Comparison of ENCODE assay signal across 10 cellular contexts in the genomic region with DNA sequence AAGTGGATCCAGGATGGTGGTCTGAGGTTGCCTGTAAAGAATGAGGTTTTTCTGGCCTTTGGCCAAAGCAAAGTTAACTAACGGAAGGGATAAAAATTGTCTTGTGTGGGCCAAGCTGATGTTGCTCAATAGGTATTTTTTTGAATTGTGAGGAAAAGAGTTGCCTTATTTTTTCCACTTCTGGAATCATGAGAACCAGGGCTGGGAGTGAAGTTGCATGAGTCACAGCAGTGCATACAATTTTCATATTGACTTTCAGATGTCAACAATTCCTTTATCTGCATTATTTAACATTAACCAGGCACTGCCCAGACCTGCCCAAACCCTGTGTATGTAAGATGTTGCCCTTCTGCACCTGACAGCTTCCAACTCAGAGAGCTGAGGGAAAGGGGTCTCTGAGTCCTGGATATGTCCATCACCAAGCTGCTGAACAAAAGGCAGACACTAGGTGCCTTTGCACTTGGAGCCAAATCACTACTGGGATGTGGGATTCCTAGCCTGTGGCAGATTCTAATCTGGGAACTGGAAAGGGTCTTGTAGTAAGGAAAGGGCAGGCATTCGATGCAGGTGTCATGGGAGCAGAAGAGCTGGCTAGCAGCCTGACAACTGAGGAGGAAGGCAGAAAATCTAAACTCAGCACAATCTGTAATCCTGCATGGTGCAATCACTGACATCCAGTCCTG. TPM values are rescaled to one million over a fixed set of nuclear protein-coding genes. Genes with fewer than 3 reads are reported as not detected.
DNase-seq lines count a peak whose midpoint lies in the region; ATAC-seq and TF ChIP-seq lines count a peak whose summit lies in the region.
"Had no signal": no experiment of that assay in that cellular context is flagged by ENCODE, and none has a peak within 500 bp of the region (broad histone marks: within the 10 kb centered on the region; RNA-seq: fewer than 3 reads in every experiment).

No MANE protein-coding gene starts in this region.

- no peak for TF ChIP-seq CTCF in PC-9 (conservative IDR thresholded peaks at IDR 0.05)
- TF ChIP-seq CTCF in fibroblast of mammary gland (conservative IDR thresholded peaks at IDR 0.05; ENCODE audit: control insufficient read depth, insufficient read depth, low read depth, low read length): no peak
- no peak for TF ChIP-seq CTCF in prostate gland (IDR thresholded peaks at IDR 0.05)

- H3K36me3 Mint-ChIP-seq in activated T-cell treated with anti-CD3 and anti-CD28 coated beads, Interleukin-2, amount 50 U/mL, for 24 hours (ENCODE audit: low read depth): no peaks in the 10 kb centered on the region
- no peaks in the 10 kb centered on the region for H3K36me3 Mint-ChIP-seq in activated naive CD4-positive, alpha-beta T cell treated with anti-CD3 and anti-CD28 coated beads, Interleukin-2, amount 50 U/mL, for 72 hours

- H3K9me3 ChIP-seq in PC-9 (ENCODE audit: insufficient read depth, low read depth): no peaks in the 10 kb centered on the region
- no peaks in the 10 kb centered on the region for H3K9me3 ChIP-seq in prostate gland

- intact Hi-C loops in PC-9 (cut with micrococcal nuclease; ENCODE audit: unreplicated experiment) (loop anchor here (5.0 kb wide), 1 partner anchor 243 kb away; no protein-coding TSS in a partner anchor), prostate gland (cut with DNase I) (no loop called here)

- H3K4me1 Mint-ChIP-seq in activated T-cell treated with anti-CD3 and anti-CD28 coated beads, Interleukin-2, amount 50 U/mL, for 24 hours (ENCODE audit: low read depth): no peaks in the 10 kb centered on the region

- POLR2A ChIA-PET in PC-9 (lab: Charles Lee; ENCODE audit: unreplicated experiment): interaction anchor here (0.6 kb wide), 1 partner anchor 374 kb away, joined by 6 read pairs; no protein-coding TSS in a partner anchor

- peaks cover 55% of the 10 kb centered on the region for H3K4me1 ChIP-seq in PC-9 (replicated peaks; ENCODE audit: insufficient read depth)
- no peaks in the 10 kb centered on the region for H3K4me1 ChIP-seq in prostate gland (replicated peaks)

- peaks cover 37% of the 10 kb centered on the region for H3F3A ChIP-seq in PC-9 (ENCODE audit: insufficient read depth, low read depth)

- no peaks in the 10 kb centered on the region for H4K20me1 ChIP-seq in PC-9 (ENCODE audit: insufficient read depth)

- H3K79me2 ChIP-seq in PC-9 (ENCODE audit: low read depth): no peaks in the 10 kb centered on the region

- H3K27ac ChIP-seq in PC-9 (peak overlapping the region; percentile 57), prostate gland (no peak overlapping the region)

- no peak overlapping the region for H3K27ac Mint-ChIP-seq in activated T-cell treated with anti-CD3 and anti-CD28 coated beads, Interleukin-2, amount 50 U/mL, for 24 hours
- no peak overlapping the region for H3K27ac Mint-ChIP-seq in activated naive CD4-positive, alpha-beta T cell treated with anti-CD3 and anti-CD28 coated beads, Interleukin-2, amount 50 U/mL, for 72 hours

- H3K4me3 ChIP-seq in PC-9 (no peak overlapping the region), fibroblast of mammary gland (ENCODE audit: control insufficient read depth, low read depth, low read length) (no peak overlapping the region), prostate gland (no peak overlapping the region)

- no peaks in the 10 kb centered on the region for H3K9me3 Mint-ChIP-seq in activated T-cell treated with anti-CD3 and anti-CD28 coated beads, Interleukin-2, amount 50 U/mL, for 24 hours
- H3K9me3 Mint-ChIP-seq in activated naive CD4-positive, alpha-beta T cell treated with anti-CD3 and anti-CD28 coated beads, Interleukin-2, amount 50 U/mL, for 72 hours: no peaks in the 10 kb centered on the region

- no peak for ATAC-seq in activated naive CD4-positive, alpha-beta T cell treated with anti-CD3 and anti-CD28 coated beads, Interleukin-2, amount 50 U/mL, for 72 hours

- peak overlapping the region; percentile 28 for H3K4me2 ChIP-seq in PC-9

- BruUV-seq in PC-9 (replicated peaks; lab: Mats Ljungman, UMichigan): no TSS peak

- H3K4me3 Mint-ChIP-seq in activated T-cell treated with anti-CD3 and anti-CD28 coated beads, Interleukin-2, amount 50 U/mL, for 24 hours: no peak overlapping the region

- H3K27me3 ChIP-seq in PC-9 (ENCODE audit: insufficient read depth, low read depth): no peaks in the 10 kb centered on the region
- H3K27me3 ChIP-seq in prostate gland (replicated peaks; ENCODE audit: insufficient read depth): no peaks in the 10 kb centered on the region

- CTCF ChIA-PET in PC-9 (lab: Charles Lee): no interaction called here

- no peaks in the 10 kb centered on the region for H3K36me3 ChIP-seq in PC-9 (ENCODE audit: low read depth)
- H3K36me3 ChIP-seq in prostate gland: no peaks in the 10 kb centered on the region

- 8% methylated on average over 2 of the region's 2 CpGs for WGBS in prostate gland

- no peak for TF ChIP-seq POLR2A in prostate gland (IDR thresholded peaks at IDR 0.05)

- H3K27me3 Mint-ChIP-seq in activated T-cell treated with anti-CD3 and anti-CD28 coated beads, Interleukin-2, amount 50 U/mL, for 24 hours: peaks cover 50% of the 10 kb centered on the region

- no peak overlapping the region for H2AFZ ChIP-seq in PC-9

- H3K9me2 ChIP-seq in PC-9 (ENCODE audit: insufficient read depth): no peaks in the 10 kb centered on the region

- DNase-seq in GM04504 (ENCODE audit: low read depth) (peak; percentile 51), PC-9 (peak in 1 of 2 experiments; percentile 80), fibroblast of mammary gland (ENCODE audit: low read depth) (peak; percentile 92), prostate gland (ENCODE audit: low spot score) (peak; percentile 49), NCI-H446 (lab: John Stamatoyannopoulos, UW) (no peak), T-helper 2 cell (no peak)
- DNase-seq in activated T-cell treated with anti-CD3 and anti-CD28 coated beads, Interleukin-2, amount 50 U/mL, for 24 hours: no peak
- DNase-seq in activated naive CD4-positive, alpha-beta T cell treated with anti-CD3 and anti-CD28 coated beads, Interleukin-2, amount 50 U/mL, for 72 hours (ENCODE audit: low spot score in 2 of 2): no peak
- DNase-seq: activated effector memory CD4-positive, alpha-beta T cell treated with Interleukin-2 at 50 U/mL for 16 hours; nucleus accumbens had no signal

RNA-seq across cellular contexts. Expression of a gene that starts 52.3 kb away (rescaled TPM):
- 16.7 and 17.9 TPM in 2 replicates for total RNA-seq in PC-9 (2021)
- total RNA-seq in prostate gland: 10 to 100 TPM in 1 of 2 donors, 1 to 10 TPM in 1; 6.4 to 20.6 TPM
- 10 to 100 TPM in 1 of 2 donors, 1 to 10 TPM in 1; 6.4 to 15.4 TPM for total RNA-seq in activated naive CD4-positive, alpha-beta T cell treated with anti-CD3 and anti-CD28 coated beads, Interleukin-2, amount 50 U/mL, for 72 hours

Comparison
In these comparisons a context has a peak if more than half of its experiments do, and no peak if none do; other contexts are left out.
1. DNase-seq: peak in GM04504 (single experiment), fibroblast of mammary gland (single experiment) and prostate gland (single experiment); none in NCI-H446 (0 of 2), activated T-cell treated with anti-CD3 and anti-CD28 coated beads, Interleukin-2, amount 50 U/mL, for 24 hours (single experiment), activated naive CD4-positive, alpha-beta T cell treated with anti-CD3 and anti-CD28 coated beads, Interleukin-2, amount 50 U/mL, for 72 hours (0 of 2) and T-helper 2 cell (0 of 5).